In the genomic region with DNA sequence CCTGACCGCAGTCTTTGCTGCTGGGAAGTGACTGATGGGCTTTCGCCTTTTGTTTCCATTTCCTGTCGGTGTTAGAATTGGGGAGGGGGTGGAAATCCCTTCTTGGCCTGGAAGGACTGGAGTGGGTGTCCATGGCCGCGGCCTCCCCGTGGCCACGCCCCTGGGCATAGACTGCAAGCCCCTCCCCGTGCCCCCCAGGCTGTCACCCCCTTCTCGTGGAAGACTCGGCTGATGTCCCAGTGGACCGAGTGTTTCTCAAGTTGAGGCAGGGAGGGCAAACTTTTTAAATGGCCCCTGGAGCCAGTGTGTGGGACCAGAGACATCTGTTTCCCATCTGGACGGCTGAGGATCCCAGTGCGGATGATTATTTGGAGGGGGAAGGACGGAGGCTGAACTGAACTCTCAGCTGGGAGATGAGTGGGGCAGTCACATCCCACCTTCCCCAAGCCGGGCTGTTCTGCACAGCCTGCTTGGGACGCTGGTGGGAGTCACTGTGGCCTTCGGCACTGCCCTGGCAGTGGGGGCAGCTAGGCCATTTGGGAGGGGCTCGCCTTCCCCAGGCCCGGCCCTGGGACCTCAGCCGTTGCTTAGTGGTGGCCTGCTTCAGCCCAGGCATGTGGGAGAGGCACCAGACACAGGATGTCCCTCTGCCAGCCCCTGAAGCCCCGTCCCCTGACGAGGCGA, we compare ENCODE assay signal across 8 cellular contexts. TPM values are rescaled to one million over a fixed set of nuclear protein-coding genes. Genes with fewer than 3 reads are reported as not detected.
A peak's percentile ranks its signal among the peaks of the same experiment; 100 is the strongest.
DNase-seq lines count a peak whose midpoint lies in the region; ATAC-seq and TF ChIP-seq lines count a peak whose summit lies in the region.

No MANE protein-coding gene starts in this region.

- H3K4me1 ChIP-seq in mesendoderm (ENCODE audit: control insufficient read depth, low read depth, low read length) (peaks cover 2% of the 10 kb centered on the region), aorta (ENCODE audit: control insufficient read depth in 1 of 2, insufficient read depth in 2 of 2, low read length in 2 of 2) (no peaks in the 10 kb centered on the region)

- no peak overlapping the region for H2BK15ac ChIP-seq in mesendoderm (replicated peaks; ENCODE audit: low read depth)

- peak overlapping the region; percentile 92 for H3K56ac ChIP-seq in mesendoderm (ENCODE audit: low read length)

- CTCF ChIA-PET in AG04449 (lab: Yijun Ruan, JAX), result interaction anchor here (1.5 to 2.7 kb wide), 4 partner anchors 7 to 184 kb away, joined by 3 to 7 read pairs (median 4); a partner anchor contains a TSS

- ATAC-seq in aorta (ENCODE audit: low FRiP score), result no peak
- no peak for ATAC-seq in GM21619 (IDR thresholded peaks at IDR 0.05; ENCODE audit: unreplicated experiment)

- no peak overlapping the region for H2BK5ac ChIP-seq in mesendoderm (ENCODE audit: low read length)

- no peak overlapping the region for H4K8ac ChIP-seq in mesendoderm (ENCODE audit: low read depth, low read length)

- peaks cover 59% of the 10 kb centered on the region for H3K79me2 ChIP-seq in mesendoderm (ENCODE audit: control insufficient read depth, insufficient read depth, low read length)

- H3K36me3 ChIP-seq in mesendoderm (ENCODE audit: control insufficient read depth, insufficient read depth, low read length), result no peaks in the 10 kb centered on the region
- no peaks in the 10 kb centered on the region for H3K36me3 ChIP-seq in aorta (ENCODE audit: control insufficient read depth in 1 of 2, insufficient read depth in 2 of 2, low read length in 1 of 2)

- no peak overlapping the region for H4K5ac ChIP-seq in mesendoderm (ENCODE audit: low read length)

- no CpG with 5 or more reads among the region's 23 CpGs for WGBS in mesendoderm (ENCODE audit: extremely low coverage, insufficient coverage, low lambda C conversion rate)
- WGBS in aorta, 2 donors, result 2 to 3% methylated on average over 23 of the region's 23 CpGs

- no peak for TF ChIP-seq CTCF in AG04449 (IDR thresholded peaks at IDR 0.05; ENCODE audit: insufficient read depth, low read length, missing control alignments)
- TF ChIP-seq CTCF in choroid plexus epithelial cell (conservative IDR thresholded peaks at IDR 0.05; ENCODE audit: low read depth, low read length), result no peak

- H3K27ac ChIP-seq in mesendoderm (ENCODE audit: low read depth, low read length), result no peak overlapping the region
- H3K27ac ChIP-seq in aorta (ENCODE audit: low read depth in 1 of 2, low read length in 2 of 2), result peak overlapping the region; percentile 87 to 92

- H3K4me3 ChIP-seq in AG04449 (ENCODE audit: low read depth, low read length) (peak overlapping the region; percentile 79), choroid plexus epithelial cell (ENCODE audit: low read depth, low read length) (peak overlapping the region; percentile 87), mesendoderm (ENCODE audit: low read length) (peak overlapping the region; percentile 92), aorta (ENCODE audit: low read length in 2 of 2) (peak overlapping the region; percentile 59 to 97)
- H3K4me3 ChIP-seq in Jurkat, Clone E6-1 (ENCODE audit: low read length), result peak overlapping the region; percentile 78

- no peaks in the 10 kb centered on the region for H3K9me3 ChIP-seq in aorta (ENCODE audit: control insufficient read depth, low read length)

- no peaks in the 10 kb centered on the region for H3K27me3 ChIP-seq in mesendoderm (ENCODE audit: insufficient read depth, low read length, poor library complexity)
- H3K27me3 ChIP-seq in aorta (ENCODE audit: control insufficient read depth in 1 of 2, insufficient read depth in 2 of 2, low read length in 1 of 2), result no peaks in the 10 kb centered on the region

- no peak overlapping the region for H3K18ac ChIP-seq in mesendoderm (ENCODE audit: low read length)

- H3K4ac ChIP-seq in mesendoderm (ENCODE audit: low read depth, low read length), result no peak overlapping the region

- DNase-seq in AG04449 (ENCODE audit: low read depth, low spot score) (no peak), choroid plexus epithelial cell (ENCODE audit: low read depth) (peak; percentile 48), mesendoderm (no peak), aorta (peak in 1 of 2 donors; percentile 58), NCI-H2196 (lab: John Stamatoyannopoulos, UW; ENCODE audit: unreplicated experiment) (no peak)
- no peak for DNase-seq in Jurkat, Clone E6-1 (ENCODE audit: low read depth, low spot score)
- no peak for DNase-seq in stimulated activated CD4-positive, alpha-beta T cell treated with anti-CD3 and anti-CD28 coated beads, Interleukin-4, amount 100 ng/mL, for 4 hours

- no peak overlapping the region for H2BK120ac ChIP-seq in mesendoderm (ENCODE audit: low read depth, low read length)

- intact Hi-C loops in aorta (cut with DNase I), result loop anchor here (2.0 to 5.0 kb wide), 2 partner anchors 61 to 64 kb away; no protein-coding TSS in a partner anchor

- POLR2A ChIA-PET in AG04449 (lab: Yijun Ruan, JAX), result interaction anchor here (0.8 to 2.2 kb wide), 9 partner anchors 9 to 156 kb away, joined by 3 to 32 read pairs (median 3); a partner anchor contains a TSS

- H2AK5ac ChIP-seq in mesendoderm (ENCODE audit: low read length), result no peak overlapping the region

- peak overlapping the region; percentile 95 for H3K9ac ChIP-seq in mesendoderm (ENCODE audit: low read length)

- peak overlapping the region; percentile 66 for H3K23ac ChIP-seq in mesendoderm (ENCODE audit: low read length)

- peak overlapping the region; percentile 83 for H3K4me2 ChIP-seq in mesendoderm (ENCODE audit: low read length)

- H3K79me1 ChIP-seq in mesendoderm (ENCODE audit: low read length), result peaks cover 15% of the 10 kb centered on the region

RNA-seq across cellular contexts. Expression of a gene that starts 1.6 kb away (rescaled TPM):
- polyA plus RNA-seq in Jurkat, Clone E6-1 (2012; ENCODE audit: insufficient read depth, insufficient read length), result 271 TPM
- polyA plus RNA-seq in mesendoderm (2013, experiment 1 of 2), result 187 TPM
- 191 TPM for polyA plus RNA-seq in mesendoderm (2013, experiment 2 of 2)
- total RNA-seq in aorta, result 100 to 1,000 TPM; 538 to 620 TPM
- 100 to 1,000 TPM; 363 to 784 TPM for polyA plus RNA-seq in aorta

RNA-seq across cellular contexts. Expression of a gene that starts 21.9 kb away (rescaled TPM):
- polyA plus RNA-seq in Jurkat, Clone E6-1 (2012; ENCODE audit: insufficient read depth, insufficient read length), result 50.0 TPM
- polyA plus RNA-seq in mesendoderm (2013, experiment 1 of 2), result 66.6 TPM
- 66.0 TPM for polyA plus RNA-seq in mesendoderm (2013, experiment 2 of 2)
- total RNA-seq in aorta, result 10 to 100 TPM; 35.2 to 44.3 TPM
- polyA plus RNA-seq in aorta, result 10 to 100 TPM; 42.9 to 64.4 TPM
